In genomic region chr12:64946132-64946829, GRCh38 we compare ENCODE assay signal across 11 cellular contexts.
DNase-seq lines count a peak whose midpoint lies in the region; ATAC-seq and TF ChIP-seq lines count a peak whose summit lies in the region.
"Had no signal": no experiment of that assay in that cellular context is flagged by ENCODE, and none has a peak within 500 bp of the region (broad histone marks: within the 10 kb centered on the region; RNA-seq: fewer than 3 reads in every experiment).

No MANE protein-coding gene starts in this region.

- H3K27me3 Mint-ChIP-seq in nephron (ENCODE audit: low read depth): peaks cover 4% of the 10 kb centered on the region

- no peak overlapping the region for H3K4me3 Mint-ChIP-seq in nephron

- no peak for ATAC-seq in GM18858 (IDR thresholded peaks at IDR 0.05; ENCODE audit: unreplicated experiment)
- ATAC-seq: HCT116 had no signal

- no peak for TF ChIP-seq CTCF in C4-2B (conservative IDR thresholded peaks at IDR 0.05)
- TF ChIP-seq CTCF in nephron (IDR thresholded peaks at IDR 0.05; ENCODE audit: unreplicated experiment in 3 of 3): no peak

- H3K4me1 Mint-ChIP-seq in nephron: peaks cover 14% of the 10 kb centered on the region

- peak overlapping the region; percentile 58 to 77 (median 65) for H3K27ac Mint-ChIP-seq in nephron

- H3K27ac ChIP-seq in C4-2B: peak overlapping the region; percentile 55
- H3K27ac ChIP-seq: BLaER1, SK-N-MC had no signal

- in situ Hi-C loops in ACHN (cut with HindIII; ENCODE audit: low pct_ligation_motif_present, low pct_unique_long_range_greater_than_20kb, low sequenced_read_pairs): no loop called here

- H3K36me3 Mint-ChIP-seq in nephron (ENCODE audit: low read depth): no peaks in the 10 kb centered on the region

- DNase-seq in NCI-H345 (lab: John Stamatoyannopoulos, UW): peak; percentile 78
- peak; percentile 81 for DNase-seq in epidermal melanocyte (ENCODE audit: insufficient read length, low spot score)
- DNase-seq in ACHN: no peak
- no peak for DNase-seq in activated naive CD4-positive, alpha-beta T cell (lab: John Stamatoyannopoulos, UW)
- DNase-seq in activated CD8-positive, alpha-beta memory T cell treated with anti-CD3 and anti-CD28 coated beads, Interleukin-2, amount 50 U/mL, for 4 hours: no peak

- H3K9me3 Mint-ChIP-seq in nephron: no peaks in the 10 kb centered on the region

Comparison
In these comparisons a context has a peak if more than half of its experiments do, and no peak if none do; other contexts are left out.
1. DNase-seq: peak in NCI-H345 (single experiment) and epidermal melanocyte (single experiment); none in ACHN (single experiment), activated naive CD4-positive, alpha-beta T cell (0 of 4) and activated CD8-positive, alpha-beta memory T cell treated with anti-CD3 and anti-CD28 coated beads, Interleukin-2, amount 50 U/mL, for 4 hours (single experiment).